9 cellular contexts compared by ENCODE assay signal in genomic region chr1:234965128-234965527, GRCh38.
DNase-seq lines count a peak whose midpoint lies in the region; TF ChIP-seq lines count a peak whose summit lies in the region.
"Had no signal": no experiment of that assay in that cellular context is flagged by ENCODE, and none has a peak within 500 bp of the region (broad histone marks: within the 10 kb centered on the region; RNA-seq: fewer than 3 reads in every experiment).

No MANE protein-coding gene starts in this region.

- H3K4me2 ChIP-seq in Karpas-422 (ENCODE audit: low read depth, low read length, poor library complexity, severe bottlenecking), result no peak overlapping the region

- H3K9me2 ChIP-seq in Karpas-422 (replicated peaks; ENCODE audit: insufficient read depth, low read length), result no peaks in the 10 kb centered on the region

- in situ Hi-C loops in GM13977 (cut with MboI; ENCODE audit: low pct_unique_long_range_greater_than_20kb, low sequenced_read_pairs, unreplicated experiment), result loop anchor here (5.0 kb wide), 1 partner anchor 117 kb away; no protein-coding TSS in a partner anchor

- no peaks in the 10 kb centered on the region for H4K20me1 ChIP-seq in Karpas-422 (ENCODE audit: insufficient read depth, low read depth, low read length)

- no peaks in the 10 kb centered on the region for H3K27me3 Mint-ChIP-seq in mesothelial cell of epicardium (ENCODE audit: low read depth)

- H3K36me3 ChIP-seq in Karpas-422 (ENCODE audit: insufficient read depth, low read length), result no peaks in the 10 kb centered on the region

- H3K9me3 Mint-ChIP-seq in mesothelial cell of epicardium, result no peaks in the 10 kb centered on the region

- H3K4me1 ChIP-seq in Karpas-422 (ENCODE audit: low read length), result peaks cover 43% of the 10 kb centered on the region

- no peak for DNase-seq in Karpas-422
- DNase-seq in amniotic epithelial cell (ENCODE audit: low read depth), result peak; percentile 42
- no peak for DNase-seq in mesothelial cell of epicardium (ENCODE audit: low spot score in 2 of 2, unreplicated experiment in 2 of 2)
- DNase-seq in OCI-M2 (lab: John Stamatoyannopoulos, UW; ENCODE audit: unreplicated experiment), result no peak
- DNase-seq in GM13977 (ENCODE audit: low spot score), result no peak
- no peak for DNase-seq in NCI-H2081 treated with DMSO at 0.1 percent for 48 hours (lab: John Stamatoyannopoulos, UW)
- no peak for DNase-seq in stimulated activated naive CD4-positive, alpha-beta T cell treated with Interleukin-2 at 50 U/mL for 16 hours (lab: John Stamatoyannopoulos, UW)
- DNase-seq: amygdala had no signal

- H3K4me3 Mint-ChIP-seq in mesothelial cell of epicardium, result no peak overlapping the region

- no peak overlapping the region for H3K4me3 ChIP-seq in Karpas-422 (ENCODE audit: low read length)

- H2AFZ ChIP-seq in Karpas-422 (ENCODE audit: low read length), result peak overlapping the region; percentile 79

- no peaks in the 10 kb centered on the region for H3K9me3 ChIP-seq in Karpas-422 (ENCODE audit: low read length)

- H3K9ac ChIP-seq in Karpas-422 (ENCODE audit: low read length), result no peak overlapping the region

- no peak for TF ChIP-seq CTCF in 22Rv1 (IDR thresholded peaks at IDR 0.05)
- no peak for TF ChIP-seq CTCF in mesothelial cell of epicardium (IDR thresholded peaks at IDR 0.05; ENCODE audit: unreplicated experiment)
- no peak for TF ChIP-seq CTCF in GM13977 (IDR thresholded peaks at IDR 0.05; ENCODE audit: extremely low read depth, insufficient read depth, missing control alignments)

- H3K79me2 ChIP-seq in Karpas-422 (ENCODE audit: low read length), result no peaks in the 10 kb centered on the region

- H3K4me1 Mint-ChIP-seq in mesothelial cell of epicardium, result peaks cover 60% of the 10 kb centered on the region

- no peaks in the 10 kb centered on the region for H3K27me3 ChIP-seq in Karpas-422 (ENCODE audit: low read length)

- no peaks in the 10 kb centered on the region for H3K36me3 Mint-ChIP-seq in mesothelial cell of epicardium

- peak overlapping the region; percentile 39 for H3K27ac Mint-ChIP-seq in mesothelial cell of epicardium

- peak overlapping the region; percentile 86; the same call in 1 of the 2 replicates for H3K27ac ChIP-seq in 22Rv1
- no peak overlapping the region for H3K27ac ChIP-seq in Karpas-422 (ENCODE audit: low read length)
